ENCODE assay signal across 23 cellular contexts in the genomic region with DNA sequence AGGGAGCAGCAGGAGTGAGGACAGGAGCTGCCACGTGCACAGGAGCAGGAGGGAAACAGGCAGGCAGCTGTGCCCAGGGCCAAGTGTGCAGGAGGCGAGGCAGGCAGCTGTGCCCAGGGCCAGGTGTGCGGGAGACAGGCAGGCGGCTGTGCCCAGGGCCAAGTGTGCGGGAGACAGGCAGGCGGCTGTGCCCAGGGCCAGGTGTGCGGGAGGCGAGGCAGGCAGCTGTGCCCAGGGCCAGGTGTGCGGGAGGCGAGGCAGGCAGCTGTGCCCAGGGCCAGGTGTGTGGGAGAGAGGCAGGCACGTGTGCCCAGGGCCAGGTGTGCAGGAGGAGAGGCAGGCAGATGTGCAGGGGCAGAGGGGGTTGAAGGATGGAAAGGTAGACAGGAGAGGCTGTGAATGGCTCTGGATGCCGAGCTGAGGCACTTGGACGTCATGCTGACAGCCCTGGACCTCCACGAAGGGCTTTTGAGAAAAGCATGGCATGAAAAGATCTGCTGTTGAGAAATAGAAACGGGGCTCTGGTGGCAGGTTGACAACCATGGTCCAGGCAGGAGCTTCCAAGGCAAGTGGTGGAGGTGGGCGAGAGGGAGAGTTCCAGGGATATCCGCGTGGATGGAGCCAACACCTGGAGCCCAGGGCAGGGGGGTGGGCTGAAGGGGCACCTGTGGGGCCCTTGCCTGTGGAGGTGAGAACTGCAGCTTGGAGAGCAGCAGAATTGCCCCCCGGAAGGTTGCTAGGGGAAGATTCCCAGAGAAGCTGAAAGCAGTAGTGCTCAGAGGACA. TPM values are rescaled to one million over a fixed set of nuclear protein-coding genes. Genes with fewer than 3 reads are reported as not detected.
DNase-seq lines count a peak whose midpoint lies in the region; ATAC-seq and TF ChIP-seq lines count a peak whose summit lies in the region.
"Had no signal": no experiment of that assay in that cellular context is flagged by ENCODE, and none has a peak within 500 bp of the region (broad histone marks: within the 10 kb centered on the region; RNA-seq: fewer than 3 reads in every experiment).

No MANE protein-coding gene starts in this region.

- no peak for ATAC-seq in Right ventricle myocardium inferior
- ATAC-seq in left ventricle myocardium superior, result no peak
- no peak for ATAC-seq in stimulated activated memory B cell treated with anti-CD40 and anti-IgM and Interleukin-4, amounts not matched to agents 10 μg/mL and 1 μg/mL and 100 μg/mL, for 72 hours
- no peak for ATAC-seq in naive thymus-derived CD4-positive, alpha-beta T cell

- H3K36me3 Mint-ChIP-seq in immature natural killer cell, result no peaks in the 10 kb centered on the region
- H3K36me3 Mint-ChIP-seq in stimulated activated memory B cell treated with anti-CD40 and anti-IgM and Interleukin-4, amounts not matched to agents 10 μg/mL and 1 μg/mL and 100 μg/mL, for 72 hours, result peaks cover 12% of the 10 kb centered on the region
- peaks cover 0 to 5% (median 0%) of the 10 kb centered on the region in 5 donors for H3K36me3 Mint-ChIP-seq in naive thymus-derived CD4-positive, alpha-beta T cell
- H3K36me3 Mint-ChIP-seq: mesothelial cell of epicardium had no signal

- peaks cover 63 to 67% of the 10 kb centered on the region in 2 donors for H3K4me1 Mint-ChIP-seq in immature natural killer cell
- H3K4me1 Mint-ChIP-seq in stimulated activated memory B cell treated with anti-CD40 and anti-IgM and Interleukin-4, amounts not matched to agents 10 μg/mL and 1 μg/mL and 100 μg/mL, for 72 hours, result peaks cover 30% of the 10 kb centered on the region
- H3K4me1 Mint-ChIP-seq in naive thymus-derived CD4-positive, alpha-beta T cell, result peaks cover 0 to 27% (median 4%) of the 10 kb centered on the region in 7 donors
- H3K4me1 Mint-ChIP-seq: mesothelial cell of epicardium had no signal

- peaks cover 2 to 4% (median 4%) of the 10 kb centered on the region in 3 donors for H3K27me3 Mint-ChIP-seq in immature natural killer cell (ENCODE audit: low read depth in 3 of 3)
- no peaks in the 10 kb centered on the region for H3K27me3 Mint-ChIP-seq in stimulated activated memory B cell treated with anti-CD40 and anti-IgM and Interleukin-4, amounts not matched to agents 10 μg/mL and 1 μg/mL and 100 μg/mL, for 72 hours
- no peaks in the 10 kb centered on the region for H3K27me3 Mint-ChIP-seq in naive thymus-derived CD4-positive, alpha-beta T cell
- H3K27me3 Mint-ChIP-seq: dendritic cell treated with granulocyte-macrophage colony-stimulating factor and Interleukin-4, amounts not matched to agents 40 ng/mL and 50 ng/mL, for 4 days had no signal

- no peaks in the 10 kb centered on the region for H3K9me3 ChIP-seq in naive thymus-derived CD4-positive, alpha-beta T cell (ENCODE audit: control insufficient read depth in 2 of 3, low read length in 3 of 3)
- H3K9me3 ChIP-seq: neutrophil, tibial nerve had no signal

- peaks cover 0 to 3% (median 0%) of the 10 kb centered on the region in 6 donors for H3K9me3 Mint-ChIP-seq in immature natural killer cell
- peaks cover 3% of the 10 kb centered on the region for H3K9me3 Mint-ChIP-seq in stimulated activated memory B cell treated with anti-CD40 and anti-IgM and Interleukin-4, amounts not matched to agents 10 μg/mL and 1 μg/mL and 100 μg/mL, for 72 hours
- H3K9me3 Mint-ChIP-seq in naive thymus-derived CD4-positive, alpha-beta T cell, result no peaks in the 10 kb centered on the region
- H3K9me3 Mint-ChIP-seq: dendritic cell treated with granulocyte-macrophage colony-stimulating factor and Interleukin-4, amounts not matched to agents 40 ng/mL and 50 ng/mL, for 4 days; mesothelial cell of epicardium had no signal

- H3K4me3 ChIP-seq in naive thymus-derived CD4-positive, alpha-beta T cell (ENCODE audit: low read length), result no peak overlapping the region
- H3K4me3 ChIP-seq: GM23248, tibial nerve had no signal

- CTCF ChIA-PET in GM10248 (lab: Yijun Ruan, JAX), result interaction anchor here (1.0 kb wide), 1 partner anchor 30 kb away, joined by 3 read pairs; no protein-coding TSS in a partner anchor
- CTCF ChIA-PET in naive thymus-derived CD4-positive, alpha-beta T cell (lab: Charles Lee), result no interaction called here

- H3K36me3 ChIP-seq in naive thymus-derived CD4-positive, alpha-beta T cell (ENCODE audit: control insufficient read depth in 2 of 3, insufficient read depth in 3 of 3, low read length in 3 of 3), result peaks cover 0 to 22% (median 0%) of the 10 kb centered on the region in 3 experiments
- H3K36me3 ChIP-seq: tibial nerve had no signal

- TF ChIP-seq CTCF in GM10248 (IDR thresholded peaks at IDR 0.05; ENCODE audit: control extremely low read depth, extremely low read depth, low read depth, missing control alignments), result no peak

- peak overlapping the region in 4 of 5 donors; percentile 40 to 55 (median 49) for H3K4me3 Mint-ChIP-seq in immature natural killer cell
- peak overlapping the region; percentile 25 for H3K4me3 Mint-ChIP-seq in stimulated activated memory B cell treated with anti-CD40 and anti-IgM and Interleukin-4, amounts not matched to agents 10 μg/mL and 1 μg/mL and 100 μg/mL, for 72 hours
- H3K4me3 Mint-ChIP-seq in naive thymus-derived CD4-positive, alpha-beta T cell, result no peak overlapping the region
- H3K4me3 Mint-ChIP-seq: dendritic cell treated with granulocyte-macrophage colony-stimulating factor and Interleukin-4, amounts not matched to agents 40 ng/mL and 50 ng/mL, for 4 days; mesothelial cell of epicardium had no signal

- peak; percentile 52 for DNase-seq in Right ventricle myocardium inferior (ENCODE audit: missing footprints)
- no peak for DNase-seq in left ventricle myocardium superior
- DNase-seq in NCI-H510A (lab: John Stamatoyannopoulos, UW), result peak; percentile 84
- no peak for DNase-seq in immature natural killer cell
- no peak for DNase-seq in putamen (ENCODE audit: low spot score)
- DNase-seq in GM10248 (ENCODE audit: extremely low spot score), result no peak
- no peak for DNase-seq in naive thymus-derived CD4-positive, alpha-beta T cell
- DNase-seq: activated T-cell treated with anti-CD3 and anti-CD28 coated beads, Interleukin-2, amount 50 U/mL, for 48 hours; EL; foreskin fibroblast; GM23248; Karpas-422; NCI-H1048; NCI-H2081; NCI-H524 treated with DMSO at 0.1 percent for 48 hours; SIG-M5; stimulated activated CD4-positive, alpha-beta T cell treated with anti-CD3 and anti-CD28 coated beads, Interleukin-15, amount 100 ng/mL, for 24 hours had no signal

- POLR2A ChIA-PET in GM10248 (lab: Yijun Ruan, JAX), result no interaction called here
- POLR2A ChIA-PET in naive thymus-derived CD4-positive, alpha-beta T cell (lab: Charles Lee), result no interaction called here

- H3K4me1 ChIP-seq in naive thymus-derived CD4-positive, alpha-beta T cell (ENCODE audit: control insufficient read depth in 2 of 2, insufficient read depth in 2 of 2, low read length in 2 of 2), result peaks cover 0 to 7% of the 10 kb centered on the region in 2 donors

- intact Hi-C loops in Right ventricle myocardium inferior (cut with DNase I), result no loop called here
- intact Hi-C loops in left ventricle myocardium superior (cut with micrococcal nuclease), result no loop called here
- intact Hi-C loops in naive thymus-derived CD4-positive, alpha-beta T cell (cut with micrococcal nuclease), result no loop called here

- H3K27ac Mint-ChIP-seq in immature natural killer cell, result peak overlapping the region; percentile 71 to 92 (median 88)
- peak overlapping the region; percentile 66 for H3K27ac Mint-ChIP-seq in stimulated activated memory B cell treated with anti-CD40 and anti-IgM and Interleukin-4, amounts not matched to agents 10 μg/mL and 1 μg/mL and 100 μg/mL, for 72 hours
- peak overlapping the region in 2 of 9 donors; percentile 59 to 93 for H3K27ac Mint-ChIP-seq in naive thymus-derived CD4-positive, alpha-beta T cell
- H3K27ac Mint-ChIP-seq: dendritic cell treated with granulocyte-macrophage colony-stimulating factor and Interleukin-4, amounts not matched to agents 40 ng/mL and 50 ng/mL, for 4 days; mesothelial cell of epicardium had no signal

- H3K27ac ChIP-seq in naive thymus-derived CD4-positive, alpha-beta T cell (ENCODE audit: low read depth, low read length), result no peak overlapping the region
- H3K27ac ChIP-seq: epithelial cell of prostate, GM23248, neutrophil, tibial nerve had no signal

- no peaks in the 10 kb centered on the region for H3K27me3 ChIP-seq in naive thymus-derived CD4-positive, alpha-beta T cell (ENCODE audit: control insufficient read depth in 2 of 2, insufficient read depth in 2 of 2, low read length in 2 of 2)
- H3K27me3 ChIP-seq: neutrophil, tibial nerve had no signal

RNA-seq across cellular contexts. Expression of gene NPHP4, which starts 19.1 kb away (rescaled TPM):
- 4.8 TPM for total RNA-seq in Right ventricle myocardium inferior
- total RNA-seq in left ventricle myocardium superior, result 4.9 TPM
- 1 to 10 TPM in 1 of 3 donors, under 1 TPM in 2; 0.59 to 1.4 (median 1.00) TPM for polyA plus RNA-seq in immature natural killer cell
- 10 to 100 TPM in 3 of 5 experiments, 1 to 10 TPM in 2; 9.0 to 20.6 (median 11.1) TPM for total RNA-seq in naive thymus-derived CD4-positive, alpha-beta T cell
- polyA plus RNA-seq in naive thymus-derived CD4-positive, alpha-beta T cell, result 1 to 10 TPM in 1 of 2 donors, under 1 TPM in 1; 0.40 to 2.7 TPM

RNA-seq across cellular contexts. Expression of gene KCNAB2, which starts 34.3 kb away (rescaled TPM):
- total RNA-seq in Right ventricle myocardium inferior (21.0 TPM), left ventricle myocardium superior (18.5 TPM)
- polyA plus RNA-seq in immature natural killer cell, result 10 to 100 TPM; 26.1 to 73.8 (median 42.7) TPM
- total RNA-seq in naive thymus-derived CD4-positive, alpha-beta T cell, result 100 to 1,000 TPM; 176 to 310 (median 188) TPM
- 10 to 100 TPM; 16.8 to 33.6 TPM for polyA plus RNA-seq in naive thymus-derived CD4-positive, alpha-beta T cell

Comparison
In these comparisons a context has a peak if more than half of its experiments do, and no peak if none do; other contexts are left out.
1. DNase-seq: peak in Right ventricle myocardium inferior (single experiment) and NCI-H510A (single experiment); none in left ventricle myocardium superior (single experiment), immature natural killer cell (0 of 3), putamen (single experiment), GM10248 (single experiment) and naive thymus-derived CD4-positive, alpha-beta T cell (0 of 9).
2. H3K4me3 Mint-ChIP-seq: peak in immature natural killer cell (4 of 5) and stimulated activated memory B cell treated with anti-CD40 and anti-IgM and Interleukin-4, amounts not matched to agents 10 μg/mL and 1 μg/mL and 100 μg/mL, for 72 hours (single experiment); none in naive thymus-derived CD4-positive, alpha-beta T cell (0 of 10).